Comparison of ENCODE assay signal across 1 cellular context in the genomic region with DNA sequence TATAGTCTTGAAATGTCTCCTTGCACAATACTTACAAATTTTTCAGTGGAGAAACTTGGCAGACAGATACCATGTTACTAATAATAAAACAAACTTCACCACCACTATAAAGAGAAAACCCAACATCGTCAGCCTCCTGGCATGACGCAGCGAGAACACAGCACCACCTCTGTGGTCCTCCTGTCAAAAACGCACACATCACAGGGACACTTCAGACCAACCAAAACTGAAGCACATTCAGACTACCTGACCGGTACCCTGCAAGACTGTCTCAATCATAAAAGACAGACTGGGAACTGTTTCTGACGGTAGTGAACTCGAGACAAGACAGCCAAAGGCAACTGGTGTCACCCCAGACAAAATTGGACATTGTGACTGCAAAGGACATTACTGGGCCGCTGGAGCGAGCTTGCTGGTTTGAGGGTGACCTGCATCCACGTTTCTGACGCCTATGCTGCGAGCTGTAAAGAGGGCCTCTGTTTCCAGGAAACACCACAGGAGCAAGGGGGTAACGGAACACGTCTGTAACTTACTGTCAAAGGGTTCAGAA.
A peak's percentile ranks its signal among the peaks of the same experiment; 100 is the strongest.
TF ChIP-seq lines count a peak whose summit lies in the region.

No MANE protein-coding gene starts in this region.

TF ChIP-seq in HepG2, 621 proteins besides CTCF, POLR2A, EP300 and RAD21:
- TF ChIP-seq, protein P1, sequence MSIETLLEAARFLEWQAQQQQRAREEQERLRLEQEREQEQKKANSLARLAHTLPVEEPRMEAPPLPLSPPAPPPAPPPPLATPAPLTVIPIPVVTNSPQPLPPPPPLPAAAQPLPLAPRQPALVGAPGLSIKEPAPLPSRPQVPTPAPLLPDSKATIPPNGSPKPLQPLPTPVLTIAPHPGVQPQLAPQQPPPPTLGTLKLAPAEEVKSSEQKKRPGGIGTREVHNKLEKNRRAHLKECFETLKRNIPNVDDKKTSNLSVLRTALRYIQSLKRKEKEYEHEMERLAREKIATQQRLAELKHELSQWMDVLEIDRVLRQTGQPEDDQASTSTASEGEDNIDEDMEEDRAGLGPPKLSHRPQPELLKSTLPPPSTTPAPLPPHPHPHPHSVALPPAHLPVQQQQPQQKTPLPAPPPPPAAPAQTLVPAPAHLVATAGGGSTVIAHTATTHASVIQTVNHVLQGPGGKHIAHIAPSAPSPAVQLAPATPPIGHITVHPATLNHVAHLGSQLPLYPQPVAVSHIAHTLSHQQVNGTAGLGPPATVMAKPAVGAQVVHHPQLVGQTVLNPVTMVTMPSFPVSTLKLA (IDR thresholded peaks at IDR 0.05) = no peak
- 0 out of 2 replicates have a peak, but pooled peaks have one; percentile 63 for TF ChIP-seq POLR2AphosphoS2 (IDR thresholded peaks at IDR 0.05; ENCODE audit: low read depth, low read length)
